Comparison of ENCODE assay signal across 11 cellular contexts in the genomic region with DNA sequence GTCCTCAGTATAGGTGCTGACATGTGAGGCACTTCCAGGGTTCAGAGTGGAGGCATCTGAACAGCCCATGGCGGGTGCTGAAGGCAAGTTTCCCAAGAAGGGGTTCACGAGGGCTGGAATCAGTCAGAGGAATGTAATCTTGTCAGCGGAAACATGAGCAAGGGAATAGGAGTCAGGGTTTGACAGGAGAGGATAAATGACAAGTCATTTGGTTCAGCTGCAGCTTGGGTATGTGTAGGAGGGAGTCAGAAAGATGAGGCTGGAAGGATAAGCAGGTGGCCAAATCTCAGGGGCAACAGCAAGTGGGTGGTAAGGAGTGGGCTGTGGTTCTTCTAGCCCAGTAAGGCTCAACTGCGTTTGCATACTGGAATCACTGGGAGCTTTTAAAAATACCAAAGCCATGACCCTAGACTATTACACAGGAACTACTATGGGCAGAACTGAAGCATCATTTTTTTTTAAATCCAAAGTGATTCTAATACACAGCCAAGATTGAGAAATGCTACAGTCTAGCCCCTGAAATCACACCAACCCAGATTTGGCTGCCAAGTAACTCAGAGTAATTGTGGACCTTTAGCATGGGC. TPM values are rescaled to one million over a fixed set of nuclear protein-coding genes. Genes with fewer than 3 reads are reported as not detected.
A peak's percentile ranks its signal among the peaks of the same experiment; 100 is the strongest.
DNase-seq lines count a peak whose midpoint lies in the region; ATAC-seq, FAIRE-seq and TF ChIP-seq lines count a peak whose summit lies in the region.
"Had no signal": no experiment of that assay in that cellular context is flagged by ENCODE, and none has a peak within 500 bp of the region (broad histone marks: within the 10 kb centered on the region; RNA-seq: fewer than 3 reads in every experiment).

No MANE protein-coding gene starts in this region.

- no peak for FAIRE-seq in D721Med (lab: Jason Lieb, UNC)

- peak; percentile 39 for ATAC-seq in HG03442 (IDR thresholded peaks at IDR 0.05; ENCODE audit: unreplicated experiment)
- peak; percentile 21 for ATAC-seq in left lobe of liver
- ATAC-seq in GM19455 (IDR thresholded peaks at IDR 0.05; ENCODE audit: unreplicated experiment), result no peak
- ATAC-seq in GM21526 (IDR thresholded peaks at IDR 0.05; ENCODE audit: low FRiP score, unreplicated experiment), result no peak

- H3K4me3 ChIP-seq in astrocyte of the spinal cord (ENCODE audit: low read depth, low read length), result no peak overlapping the region
- H3K4me3 ChIP-seq: adrenal gland, uterus had no signal

- TF ChIP-seq CTCF in astrocyte of the spinal cord (IDR thresholded peaks at IDR 0.05; ENCODE audit: low read depth, low read length) (no peak), D721Med (IDR thresholded peaks at IDR 0.05; ENCODE audit: insufficient read depth, missing control alignments) (no peak)

- in situ Hi-C loops in astrocyte of the spinal cord (cut with HindIII; ENCODE audit: low sequenced_read_pairs), result no loop called here

- DNase-seq in EH (ENCODE audit: low read depth), result peak; percentile 85
- peak; percentile 58 for DNase-seq in astrocyte of the spinal cord (ENCODE audit: low read depth, low spot score)
- no peak for DNase-seq in left lobe of liver (ENCODE audit: low spot score)
- no peak for DNase-seq in T-helper 9 cell
- DNase-seq in D721Med (ENCODE audit: insufficient read length, low spot score), result no peak
- DNase-seq: adrenal gland, NCI-H1694 treated with DMSO at 0.1 percent for 48 hours, uterus had no signal

RNA-seq across cellular contexts. Expression of gene NAB1, which starts 41.8 kb away (rescaled TPM):
- 27.0 TPM for total RNA-seq in left lobe of liver

Comparison
In these comparisons a context has a peak if more than half of its experiments do, and no peak if none do; other contexts are left out.
1. DNase-seq: peak in EH (single experiment) and astrocyte of the spinal cord (single experiment); none in left lobe of liver (single experiment), T-helper 9 cell (single experiment) and D721Med (single experiment).
2. ATAC-seq: peak in HG03442 (single experiment) and left lobe of liver (single experiment); none in GM19455 (single experiment) and GM21526 (single experiment).